1 cellular context compared by ENCODE assay signal in the genomic region with DNA sequence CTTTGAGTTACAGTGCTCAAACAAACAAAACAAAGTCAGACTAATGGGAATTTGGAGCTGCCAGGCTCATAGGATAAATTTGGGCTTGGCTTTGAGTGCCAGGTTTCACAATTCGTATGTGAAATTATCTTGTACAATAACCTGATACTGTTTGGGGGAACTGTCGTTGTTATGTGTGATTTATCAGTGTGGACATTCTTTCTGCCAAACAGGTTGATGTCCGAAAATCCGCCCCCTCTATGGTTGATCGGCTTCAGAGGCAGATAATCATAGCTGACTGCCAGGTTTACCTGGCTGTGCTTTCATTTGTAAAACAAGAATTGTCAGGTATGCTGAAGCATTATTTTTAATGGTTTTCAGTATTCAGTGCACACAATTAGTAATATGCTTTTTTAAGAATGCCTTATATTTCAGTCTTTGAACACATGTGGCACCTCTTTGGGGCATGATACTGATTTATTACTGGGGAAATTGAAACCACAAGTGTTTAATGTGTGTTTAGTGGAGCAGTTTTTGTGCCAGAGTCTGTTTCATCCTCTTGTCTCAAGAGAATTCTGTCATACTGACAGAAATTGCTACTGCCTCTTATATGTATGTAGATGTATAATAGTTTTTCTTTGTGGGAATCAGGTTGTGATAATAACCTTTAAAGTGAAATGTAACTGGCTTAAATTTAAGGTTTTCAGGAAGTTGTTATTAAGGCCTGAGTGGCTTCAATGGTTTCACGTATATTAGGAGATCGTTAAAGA.
TF ChIP-seq lines count a peak whose summit lies in the region.

No MANE protein-coding gene starts in this region.

TF ChIP-seq in HEK293, 187 proteins besides CTCF, POLR2A, EP300 and RAD21 (continued from another document):
- TF ChIP-seq KLF17 (tag by site-specific recombination; IDR thresholded peaks at IDR 0.05) (no peak), WT1 (tag by site-specific recombination; IDR thresholded peaks at IDR 0.05) (no peak), ZNF785 (tag by site-specific recombination; IDR thresholded peaks at IDR 0.05) (no peak), INSM2 (tag by site-specific recombination; IDR thresholded peaks at IDR 0.05) (no peak), FEZF1 (tag by site-specific recombination; IDR thresholded peaks at IDR 0.05) (peak; percentile 62; the same call in 1 of the 2 replicates), PRDM6 (tag by site-specific recombination; IDR thresholded peaks at IDR 0.05) (peak; percentile 88), ZNF830 (tag by site-specific recombination; IDR thresholded peaks at IDR 0.05; ENCODE audit: low read depth) (no peak), ZNF404 (tag by site-specific recombination; IDR thresholded peaks at IDR 0.05) (no peak), ZNF140 (tag by site-specific recombination; IDR thresholded peaks at IDR 0.05) (no peak), OVOL3 (tag by site-specific recombination; IDR thresholded peaks at IDR 0.05) (no peak), ZFP41 (tag by site-specific recombination; IDR thresholded peaks at IDR 0.05; ENCODE audit: borderline replicate concordance) (no peak), ZEB2 (tag by site-specific recombination; IDR thresholded peaks at IDR 0.05) (0 out of 2 replicates have a peak, but pooled peaks have one; percentile 33), OSR2 (tag by site-specific recombination; IDR thresholded peaks at IDR 0.05) (peak; percentile 81), KLF8 (tag by site-specific recombination; IDR thresholded peaks at IDR 0.05) (no peak; the same call in 1 of the 2 replicates), ZNF292 (tag by site-specific recombination; IDR thresholded peaks at IDR 0.05; ENCODE audit: borderline replicate concordance, low read depth) (no peak), ZNF266 (tag by site-specific recombination; IDR thresholded peaks at IDR 0.05; ENCODE audit: low read depth) (no peak), ZNF37A (tag by site-specific recombination; IDR thresholded peaks at IDR 0.05) (no peak), ZNF394 (tag by site-specific recombination; IDR thresholded peaks at IDR 0.05; ENCODE audit: borderline replicate concordance) (no peak), ZNF624 (tag by site-specific recombination; IDR thresholded peaks at IDR 0.05) (no peak), SETDB1 (IDR thresholded peaks at IDR 0.05; ENCODE audit: insufficient read length, low read length) (no peak), ZNF311 (tag by site-specific recombination; IDR thresholded peaks at IDR 0.05; ENCODE audit: borderline replicate concordance) (no peak), ZXDB (tag by site-specific recombination; IDR thresholded peaks at IDR 0.05) (peak; percentile 24; the same call in 1 of the 2 replicates), ZNF629 (tag by site-specific recombination; IDR thresholded peaks at IDR 0.05) (no peak), PRDM4 (tag by site-specific recombination; IDR thresholded peaks at IDR 0.05) (peak; percentile 98)
- TF ChIP-seq, protein P1, sequence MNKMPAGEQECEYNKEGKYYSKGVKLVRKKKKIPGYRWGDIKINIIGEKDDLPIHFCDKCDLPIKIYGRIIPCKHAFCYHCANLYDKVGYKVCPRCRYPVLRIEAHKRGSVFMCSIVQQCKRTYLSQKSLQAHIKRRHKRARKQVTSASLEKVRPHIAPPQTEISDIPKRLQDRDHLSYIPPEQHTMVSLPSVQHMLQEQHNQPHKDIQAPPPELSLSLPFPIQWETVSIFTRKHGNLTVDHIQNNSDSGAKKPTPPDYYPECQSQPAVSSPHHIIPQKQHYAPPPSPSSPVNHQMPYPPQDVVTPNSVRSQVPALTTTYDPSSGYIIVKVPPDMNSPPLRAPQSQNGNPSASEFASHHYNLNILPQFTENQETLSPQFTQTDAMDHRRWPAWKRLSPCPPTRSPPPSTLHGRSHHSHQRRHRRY (tag by site-specific recombination; IDR thresholded peaks at IDR 0.05), result no peak
